In genomic region chr7:92813390-92814024, GRCh38 we compare ENCODE assay signal across 1 cellular context.
TF ChIP-seq lines count a peak whose summit lies in the region.

No MANE protein-coding gene starts in this region.

TF ChIP-seq in GM23338, 12 proteins besides CTCF, POLR2A, EP300 and RAD21 (continued from another document):
- TF ChIP-seq ZNF462 (CRISPR knock-in tag; IDR thresholded peaks at IDR 0.05) (no peak), POLR2AphosphoS5 (IDR thresholded peaks at IDR 0.05; ENCODE audit: low read depth) (no peak), STAT1 (IDR thresholded peaks at IDR 0.05; ENCODE audit: unreplicated experiment) (no peak), ZNF114 (CRISPR knock-in tag; IDR thresholded peaks at IDR 0.05) (no peak), REST (IDR thresholded peaks at IDR 0.05; ENCODE audit: unreplicated experiment) (no peak)
